ENCODE assay signal across 17 cellular contexts in genomic region chr1:41704189-41704588, GRCh38.
DNase-seq lines count a peak whose midpoint lies in the region; ATAC-seq lines count a peak whose summit lies in the region.
"Had no signal": no experiment of that assay in that cellular context is flagged by ENCODE, and none has a peak within 500 bp of the region (broad histone marks: within the 10 kb centered on the region; RNA-seq: fewer than 3 reads in every experiment).

No MANE protein-coding gene starts in this region.

- in situ Hi-C loops in G401 (cut with HindIII; ENCODE audit: low sequenced_read_pairs): loop anchor here (5.0 kb wide), 1 partner anchor 107 kb away; no protein-coding TSS in a partner anchor

- H3K36me3 ChIP-seq in SJCRH30: no peaks in the 10 kb centered on the region
- H3K36me3 ChIP-seq: Peyer's patch had no signal

- ATAC-seq in HG02840 (IDR thresholded peaks at IDR 0.05; ENCODE audit: low FRiP score, unreplicated experiment): no peak
- ATAC-seq: Right ventricle myocardium inferior had no signal

- DNase-seq in DMS 273 (lab: John Stamatoyannopoulos, UW; ENCODE audit: unreplicated experiment) (peak; percentile 76), NCI-H1694 (lab: John Stamatoyannopoulos, UW) (peak; percentile 51), SJCRH30 (peak; percentile 80 to 84), myocyte (ENCODE audit: low read depth) (peak; percentile 76), mucosa of gallbladder (ENCODE audit: low spot score) (no peak), G401 (ENCODE audit: low spot score) (no peak), superior temporal gyrus (ENCODE audit: extremely low spot score) (no peak)
- DNase-seq: CD8-positive, alpha-beta memory T cell; DMS79 treated with DMSO at 0.1 percent for 48 hours; H9; KG1; NCI-H1105; NCI-H146; Peyer's patch had no signal

- H3K27ac ChIP-seq in SJCRH30: peak overlapping the region; percentile 29
- H3K27ac ChIP-seq: C4-2B, Peyer's patch had no signal

- H3K27me3 ChIP-seq in SJCRH30: peaks cover 11% of the 10 kb centered on the region; the same call in 1 of the 2 replicates
- H3K27me3 ChIP-seq: Peyer's patch had no signal

- peaks cover 9% of the 10 kb centered on the region for H3K4me1 ChIP-seq in SJCRH30
- H3K4me1 ChIP-seq: Peyer's patch had no signal

- no peak overlapping the region for H3K4me3 ChIP-seq in SJCRH30
- H3K4me3 ChIP-seq: Peyer's patch had no signal

- H3K9me3 ChIP-seq in SJCRH30 (replicated peaks): no peaks in the 10 kb centered on the region; the same call in 1 of the 2 replicates
- H3K9me3 ChIP-seq: Peyer's patch had no signal

Comparison
In these comparisons a context has a peak if more than half of its experiments do, and no peak if none do; other contexts are left out.
1. DNase-seq: peak in DMS 273 (single experiment), NCI-H1694 (single experiment), SJCRH30 (2 of 2) and myocyte (single experiment); none in mucosa of gallbladder (single experiment), G401 (single experiment) and superior temporal gyrus (single experiment).